In genomic region chr12:111448831-111449790, GRCh38 we compare ENCODE assay signal across 9 cellular contexts. TPM values are rescaled to one million over a fixed set of nuclear protein-coding genes. Genes with fewer than 3 reads are reported as not detected.
DNase-seq lines count a peak whose midpoint lies in the region; FAIRE-seq and TF ChIP-seq lines count a peak whose summit lies in the region.
"Had no signal": no experiment of that assay in that cellular context is flagged by ENCODE, and none has a peak within 500 bp of the region (broad histone marks: within the 10 kb centered on the region; RNA-seq: fewer than 3 reads in every experiment).

No MANE protein-coding gene starts in this region.

- peaks cover 0 to 3% of the 10 kb centered on the region in 2 experiments; a peak in 1 of 4 replicates for H3K79me2 ChIP-seq in H1 (ENCODE audit: control insufficient read depth in 1 of 2, insufficient read depth in 2 of 2, low read length in 2 of 2)

- H3K18ac ChIP-seq in H1 (ENCODE audit: extremely low read depth, low read length) = no peak overlapping the region

- WGBS in H1 (ENCODE audit: extremely low coverage in 1 of 2, insufficient coverage in 1 of 2, insufficient read length in 1 of 2, insufficient replicate concordance in 2 of 2, low coverage in 1 of 2, low lambda C conversion rate in 2 of 2, missing lambda C conversion rate in 1 of 2), 2 experiments = 83% methylated on average over 4 of the region's 4 CpGs; no CpG with 5 or more reads in 1 of the 2 experiments

- H2AFZ ChIP-seq in H1 (ENCODE audit: low read length) = no peak overlapping the region

- H2AK5ac ChIP-seq in H1 (ENCODE audit: low read depth, low read length) = no peak overlapping the region

- H3K4me3 ChIP-seq in GM12865 (ENCODE audit: low read depth, low read length) = no peak overlapping the region
- H3K4me3 ChIP-seq in SK-N-MC = no peak overlapping the region
- no peak overlapping the region for H3K4me3 ChIP-seq in H1 (ENCODE audit: extremely low read depth in 1 of 4, insufficient read depth in 2 of 4, low read depth in 3 of 4, low read length in 4 of 4)

- H3K56ac ChIP-seq in H1 (replicated peaks; ENCODE audit: insufficient read length, low read depth, low read length) = no peak overlapping the region

- no peak for TF ChIP-seq CTCF in GM12865 (IDR thresholded peaks at IDR 0.05; ENCODE audit: insufficient read depth, low read depth, low read length, missing control alignments)
- TF ChIP-seq CTCF in H1 (IDR thresholded peaks at IDR 0.05; ENCODE audit: control extremely low read depth in 1 of 3, insufficient read depth in 1 of 3, low read depth in 1 of 3, low read length in 3 of 3) = no peak

- no peak overlapping the region for H2BK120ac ChIP-seq in H1 (replicated peaks; ENCODE audit: low read depth, low read length)

- H4K5ac ChIP-seq in H1 (ENCODE audit: insufficient read length, low read depth, low read length) = no peak overlapping the region

- no peak overlapping the region for H2BK20ac ChIP-seq in H1 (ENCODE audit: low read length)

- H3K4ac ChIP-seq in H1 (replicated peaks; ENCODE audit: insufficient read length, low read depth, low read length) = no peak overlapping the region

- H3K9ac ChIP-seq in SK-N-MC (ENCODE audit: insufficient read length) (peak overlapping the region; percentile 1), H1 (replicated peaks in 1 of 4; ENCODE audit: extremely low read depth in 1 of 4, low read depth in 3 of 4, low read length in 3 of 4) (no peak overlapping the region)

- H3K4me2 ChIP-seq in H1 (ENCODE audit: insufficient read depth in 1 of 2, low read depth in 2 of 2, low read length in 2 of 2) = no peak overlapping the region

- H3K27ac ChIP-seq in SK-N-MC (peak overlapping the region; percentile 76), H1 (ENCODE audit: low read depth, low read length) (no peak overlapping the region)

- H4K91ac ChIP-seq in H1 (replicated peaks; ENCODE audit: insufficient read length, low read length) = no peak overlapping the region

- H3K4me1 ChIP-seq in H1 (replicated peaks in 1 of 4; ENCODE audit: control insufficient read depth in 3 of 4, insufficient read depth in 4 of 4, low read length in 3 of 4) = peaks cover 0 to 19% (median 10%) of the 10 kb centered on the region in 4 experiments; a peak in 6 of 7 replicates

- TF ChIP-seq POLR2A in H1 (IDR thresholded peaks at IDR 0.05; ENCODE audit: control extremely low read depth in 1 of 2, low read depth in 2 of 2, low read length in 2 of 2) = peak; percentile 7 to 27; a peak in 2 of 3 replicates

- peak overlapping the region; percentile 36; the same call in 1 of the 2 replicates for H4K8ac ChIP-seq in H1 (ENCODE audit: extremely low read depth, insufficient read depth, low read length)

- FAIRE-seq in H1 (lab: Jason Lieb, UNC) = no peak

- peaks cover 6% of the 10 kb centered on the region; the same call in 1 of the 2 replicates for H3K79me1 ChIP-seq in H1 (ENCODE audit: low read depth, low read length)

- H4K20me1 ChIP-seq in H1 (replicated peaks in 1 of 2; ENCODE audit: control insufficient read depth in 1 of 2, insufficient read depth in 2 of 2, low read length in 2 of 2) = peaks cover 15 to 17% of the 10 kb centered on the region in 2 experiments

- no peak overlapping the region for H2BK12ac ChIP-seq in H1 (ENCODE audit: low read depth, low read length)

- POLR2A ChIA-PET in H1 (lab: Charles Lee; ENCODE audit: partially characterized antibody) (interaction anchor here (0.7 to 7.1 kb wide), 8 partner anchors 9 to 52 kb away, joined by 3 to 64 read pairs (median 4); partner anchors contain the start of gene SH2B3), HEK293T (lab: Yijun Ruan, JAX) (no interaction called here)

- no peaks in the 10 kb centered on the region for H3K23me2 ChIP-seq in H1 (ENCODE audit: low read depth, low read length)

- H2BK5ac ChIP-seq in H1 (ENCODE audit: low read depth, low read length) = no peak overlapping the region

- no peak for TF ChIP-seq RAD21 in H1 (IDR thresholded peaks at IDR 0.05 in 1 of 2, conservative IDR thresholded peaks at IDR 0.05 in 1 of 2; ENCODE audit: low read depth in 2 of 2, low read length in 2 of 2)

- H3K14ac ChIP-seq in H1 (ENCODE audit: insufficient read length) = no peak overlapping the region

- CTCF ChIA-PET in H1 (lab: Charles Lee; ENCODE audit: partially characterized antibody) (interaction anchor here (0.6 to 31.7 kb wide), 7 partner anchors 8 to 303 kb away, joined by 3 to 838 read pairs (median 37); partner anchors contain the start of gene SH2B3), HEK293T (lab: Yijun Ruan, JAX) (interaction anchor here (0.6 to 1.5 kb wide), 3 partner anchors 52 to 232 kb away, joined by 3 to 6 read pairs (median 3); no protein-coding TSS in a partner anchor)

- H2BK15ac ChIP-seq in H1 (ENCODE audit: low read length) = no peak overlapping the region

- no peaks in the 10 kb centered on the region for H3K27me3 ChIP-seq in H1 (replicated peaks in 1 of 4; ENCODE audit: control insufficient read depth in 3 of 4, extremely low read depth in 1 of 4, insufficient read depth in 3 of 4, low read length in 3 of 4)

- DNase-seq in GM12865 (ENCODE audit: low read depth) = peak; percentile 35
- no peak for DNase-seq in SK-N-MC (ENCODE audit: low read depth, low spot score)
- DNase-seq in H1 (ENCODE audit: low read depth in 1 of 2, low spot score in 2 of 2) = peak in 1 of 2 experiments; percentile 29
- peak; percentile 59 for DNase-seq in pons (ENCODE audit: low spot score)
- DNase-seq in NCI-H1417 (lab: John Stamatoyannopoulos, UW) = no peak
- no peak for DNase-seq in amygdala (lab: John Stamatoyannopoulos, UW)
- DNase-seq in HEK293T (ENCODE audit: extremely low spot score) = no peak
- DNase-seq in stimulated activated CD4-positive, alpha-beta T cell treated with anti-CD3 and anti-CD28 coated beads, Interleukin-4, amount 100 ng/mL, for 4 hours = no peak
- DNase-seq: NCI-H2029 treated with DMSO at 0.1 percent for 48 hours had no signal

- H3K9me3 ChIP-seq in SK-N-MC (ENCODE audit: low read depth, low read length) = no peaks in the 10 kb centered on the region
- H3K9me3 ChIP-seq in H1 (ENCODE audit: insufficient read depth in 2 of 2, low read depth in 1 of 2, low read length in 1 of 2) = no peaks in the 10 kb centered on the region

- peaks cover 78% of the 10 kb centered on the region for H3K36me3 ChIP-seq in SK-N-MC (ENCODE audit: insufficient read depth, low read length)
- peaks cover 19 to 51% (median 47%) of the 10 kb centered on the region in 4 experiments for H3K36me3 ChIP-seq in H1 (ENCODE audit: control insufficient read depth in 2 of 4, insufficient read depth in 4 of 4, low read length in 3 of 4)

- H3K23ac ChIP-seq in H1 (ENCODE audit: insufficient read length) = no peak overlapping the region

- no peak for TF ChIP-seq EP300 in H1 (IDR thresholded peaks at IDR 0.05; ENCODE audit: borderline replicate concordance in 1 of 2, low read depth in 2 of 2, low read length in 2 of 2)

TF ChIP-seq in H1, 55 proteins besides CTCF, POLR2A, EP300 and RAD21 (continues in another document):
- TF ChIP-seq BACH1 (IDR thresholded peaks at IDR 0.05; ENCODE audit: low read length) (no peak), ZNF274 (IDR thresholded peaks at IDR 0.05; ENCODE audit: borderline replicate concordance, extremely low read depth, low read length) (no peak), ATF2 (IDR thresholded peaks at IDR 0.05; ENCODE audit: low read length) (no peak), NRF1 (IDR thresholded peaks at IDR 0.05; ENCODE audit: low read depth, low read length) (no peak), YY1 (IDR thresholded peaks at IDR 0.05; ENCODE audit: low read depth, low read length) (no peak)

TF ChIP-seq in HEK293T, 16 proteins besides CTCF, POLR2A, EP300 and RAD21:
- TF ChIP-seq SP1 (IDR thresholded peaks at IDR 0.05) = no peak

RNA-seq across cellular contexts. Expression of gene SH2B3, which starts 43.4 kb away (rescaled TPM):
- total RNA-seq in H1 (2021; fragmentation: NEBNext Ultra II Directional; extraction: Animal tissue kit (Norgen Biotek cat#: 25700)) = 29.8 and 34.1 TPM in 2 replicates
- polyA plus RNA-seq in H1 (2011; rRNA removed) = 20.8 and 25.1 TPM in 2 replicates
- 18.3 TPM for polyA plus RNA-seq in H1 (2011; cell fraction: cytosol; rRNA removed)
- 18.8 TPM for polyA plus RNA-seq in H1 (2011; cell fraction: nucleus; rRNA removed)
- 18.4 to 20.9 TPM (median 20.6 TPM) in 4 replicates for polyA plus RNA-seq in H1 (2012, experiment 1 of 2)
- 12.1 TPM for polyA plus RNA-seq in H1 (2012, experiment 2 of 2)
- polyA plus RNA-seq in H1 (2013, experiment 1 of 2) = 20.8 TPM
- polyA plus RNA-seq in H1 (2013, experiment 2 of 2) = 21.5 TPM
- polyA minus RNA-seq in H1 (2011; rRNA and poly(A)+ RNA removed) = 12.6 and 17.8 TPM in 2 replicates
- 19.1 TPM for polyA minus RNA-seq in H1 (2011; cell fraction: cytosol; rRNA and poly(A)+ RNA removed)
- 14.7 TPM for polyA minus RNA-seq in H1 (2011; cell fraction: nucleus; rRNA and poly(A)+ RNA removed)

Comparison
In these comparisons a context has a peak if more than half of its experiments do, and no peak if none do; other contexts are left out.
1. DNase-seq: peak in GM12865 (single experiment) and pons (single experiment); none in SK-N-MC (single experiment), NCI-H1417 (0 of 3), amygdala (0 of 56), HEK293T (single experiment) and stimulated activated CD4-positive, alpha-beta T cell treated with anti-CD3 and anti-CD28 coated beads, Interleukin-4, amount 100 ng/mL, for 4 hours (0 of 2).